8 cellular contexts compared by ENCODE assay signal in the genomic region with DNA sequence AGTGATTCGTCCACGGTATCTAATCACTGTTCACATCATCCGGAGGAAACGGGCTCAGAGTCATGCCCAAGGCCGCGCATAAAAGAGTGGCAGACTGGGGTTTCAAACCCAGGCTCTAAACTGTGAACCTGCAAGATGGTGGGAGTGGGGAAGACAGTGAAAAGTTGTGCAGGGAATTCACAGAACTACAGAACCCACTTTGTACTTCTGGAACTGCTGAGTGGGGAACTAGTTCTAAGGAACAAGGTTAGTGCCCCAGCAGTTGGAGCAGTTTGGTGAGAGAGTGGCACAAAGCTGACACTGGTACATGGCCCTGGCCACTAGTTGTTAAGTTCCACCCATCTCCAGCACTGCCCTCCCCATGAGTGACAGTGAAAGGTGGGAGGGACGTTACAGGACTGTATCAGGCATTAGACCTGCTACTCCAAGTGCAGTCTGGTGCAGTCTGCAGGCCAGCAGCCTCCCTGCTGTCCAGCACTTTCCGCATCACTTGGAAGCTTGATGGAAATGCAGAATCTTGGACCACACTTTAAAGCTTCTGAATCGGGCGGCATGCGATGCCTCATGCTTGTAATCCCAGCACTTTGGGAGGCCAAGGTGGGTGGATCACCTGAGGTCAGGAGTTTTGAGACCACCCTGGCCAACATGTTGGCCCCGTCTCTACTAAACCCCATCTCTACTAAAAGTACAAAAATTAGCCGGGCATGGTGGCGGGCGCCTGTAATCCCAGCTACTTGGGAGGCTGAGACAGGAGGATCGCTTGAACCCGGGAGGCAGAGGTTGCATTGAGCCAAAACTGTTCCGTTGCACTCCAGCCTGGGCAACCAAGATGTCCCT. TPM values are rescaled to one million over a fixed set of nuclear protein-coding genes. Genes with fewer than 3 reads are reported as not detected.
A peak's percentile ranks its signal among the peaks of the same experiment; 100 is the strongest.
DNase-seq lines count a peak whose midpoint lies in the region; ATAC-seq and TF ChIP-seq lines count a peak whose summit lies in the region.

No MANE protein-coding gene starts in this region.

- peak overlapping the region; percentile 66 for H3K4me3 ChIP-seq in GM12865 (ENCODE audit: low read depth, low read length)
- H3K4me3 ChIP-seq in osteoblast (ENCODE audit: insufficient read depth, low read length), result peak overlapping the region; percentile 69

- H3K27me3 ChIP-seq in foreskin keratinocyte (no peaks in the 10 kb centered on the region), osteoblast (ENCODE audit: insufficient read depth, low read length) (no peaks in the 10 kb centered on the region)

- peaks cover 5% of the 10 kb centered on the region for H3K36me3 Mint-ChIP-seq in activated T-helper 2 cell treated with anti-CD3 and anti-CD28 coated beads, Interferon-gamma antibody, Interleukin-2, Interleukin-4, amounts not matched to agents 10 μg/mL and 5 μg/mL and 100 μg/mL, durations not matched to agents 14 hours and 24 hours and 36 hours (ENCODE audit: low read depth)

- H3K4me1 ChIP-seq in foreskin keratinocyte, result peaks cover 18% of the 10 kb centered on the region
- peaks cover 16% of the 10 kb centered on the region for H3K4me1 ChIP-seq in osteoblast (ENCODE audit: insufficient read depth, low read length)

- peak overlapping the region; percentile 65 for H2AFZ ChIP-seq in osteoblast (ENCODE audit: low read length)

- H3K79me2 ChIP-seq in osteoblast (ENCODE audit: insufficient read depth, low read length), result no peaks in the 10 kb centered on the region

- no peaks in the 10 kb centered on the region for H3K27me3 Mint-ChIP-seq in activated T-helper 2 cell treated with anti-CD3 and anti-CD28 coated beads, Interferon-gamma antibody, Interleukin-2, Interleukin-4, amounts not matched to agents 10 μg/mL and 5 μg/mL and 100 μg/mL, durations not matched to agents 14 hours and 24 hours and 36 hours (ENCODE audit: low read depth)

- peak overlapping the region; percentile 88 for H3K4me2 ChIP-seq in osteoblast (ENCODE audit: insufficient read depth, low read length)

- H3K27ac Mint-ChIP-seq in activated T-helper 2 cell treated with anti-CD3 and anti-CD28 coated beads, Interferon-gamma antibody, Interleukin-2, Interleukin-4, amounts not matched to agents 10 μg/mL and 5 μg/mL and 100 μg/mL, durations not matched to agents 14 hours and 24 hours and 36 hours, result peak overlapping the region; percentile 97

- DNase-seq in A172 (ENCODE audit: low spot score) (peak; percentile 89), GM12865 (ENCODE audit: low read depth) (peak; percentile 80), NCI-H82 (lab: John Stamatoyannopoulos, UW) (peak; percentile 71), foreskin keratinocyte (peak in 1 of 2 donors; percentile 26), osteoblast (ENCODE audit: insufficient read length, low spot score, missing footprints) (peak; percentile 79), NCI-H446 (lab: John Stamatoyannopoulos, UW) (no peak)
- DNase-seq in activated T-helper 2 cell treated with anti-CD3 and anti-CD28 coated beads, Interferon-gamma antibody, Interleukin-2, Interleukin-4, amounts not matched to agents 10 μg/mL and 5 μg/mL and 100 μg/mL, durations not matched to agents 14 hours and 24 hours and 36 hours (ENCODE audit: low spot score), result no peak

- intact Hi-C loops in activated T-helper 2 cell treated with anti-CD3 and anti-CD28 coated beads, Interferon-gamma antibody, Interleukin-2, Interleukin-4, amounts not matched to agents 10 μg/mL and 5 μg/mL and 100 μg/mL, durations not matched to agents 14 hours and 24 hours and 36 hours (cut with micrococcal nuclease), result loop anchor here (1.0 to 2.0 kb wide), 3 partner anchors 35 to 150 kb away; partner anchors contain the start of genes SNRPG and TIA1

- no peaks in the 10 kb centered on the region for H3K36me3 ChIP-seq in osteoblast (ENCODE audit: insufficient read depth, low read length)

- H3K27ac ChIP-seq in foreskin keratinocyte, result peak overlapping the region; percentile 98
- H3K27ac ChIP-seq in osteoblast (ENCODE audit: low read depth, low read length), result peak overlapping the region; percentile 97

- peaks cover 44% of the 10 kb centered on the region for H3K4me1 Mint-ChIP-seq in activated T-helper 2 cell treated with anti-CD3 and anti-CD28 coated beads, Interferon-gamma antibody, Interleukin-2, Interleukin-4, amounts not matched to agents 10 μg/mL and 5 μg/mL and 100 μg/mL, durations not matched to agents 14 hours and 24 hours and 36 hours (ENCODE audit: low read depth)

- ATAC-seq in foreskin keratinocyte (no peak), GM19328 (IDR thresholded peaks at IDR 0.05; ENCODE audit: unreplicated experiment) (no peak)

- H3K9me3 Mint-ChIP-seq in activated T-helper 2 cell treated with anti-CD3 and anti-CD28 coated beads, Interferon-gamma antibody, Interleukin-2, Interleukin-4, amounts not matched to agents 10 μg/mL and 5 μg/mL and 100 μg/mL, durations not matched to agents 14 hours and 24 hours and 36 hours, result no peaks in the 10 kb centered on the region

- no peaks in the 10 kb centered on the region for H3K9me3 ChIP-seq in osteoblast (ENCODE audit: low read depth, low read length)

- peak overlapping the region; percentile 84 for H3K4me3 Mint-ChIP-seq in activated T-helper 2 cell treated with anti-CD3 and anti-CD28 coated beads, Interferon-gamma antibody, Interleukin-2, Interleukin-4, amounts not matched to agents 10 μg/mL and 5 μg/mL and 100 μg/mL, durations not matched to agents 14 hours and 24 hours and 36 hours (ENCODE audit: low read depth)

- TF ChIP-seq CTCF in GM12865 (IDR thresholded peaks at IDR 0.05; ENCODE audit: insufficient read depth, low read depth, low read length, missing control alignments) (no peak), foreskin keratinocyte (conservative IDR thresholded peaks at IDR 0.05) (no peak), osteoblast (IDR thresholded peaks at IDR 0.05; ENCODE audit: extremely low read depth, low read depth, low read length) (no peak)

- no peaks in the 10 kb centered on the region for H4K20me1 ChIP-seq in osteoblast (ENCODE audit: insufficient read depth, low read length)

RNA-seq across cellular contexts. Expression of gene C2orf42, which starts 47.3 kb away (rescaled TPM):
- total RNA-seq in A172 (2014; rRNA removed; shearing (Covaris generic)), result 13.2 and 15.8 TPM in 2 replicates
- total RNA-seq in activated T-helper 2 cell treated with anti-CD3 and anti-CD28 coated beads, Interferon-gamma antibody, Interleukin-2, Interleukin-4, amounts not matched to agents 10 μg/mL and 5 μg/mL and 100 μg/mL, durations not matched to agents 14 hours and 24 hours and 36 hours, result 22.1 and 24.7 TPM in 2 replicates
- total RNA-seq in foreskin keratinocyte, result 9.3 and 10.0 TPM in 2 replicates
- 4.6 and 4.8 TPM in 2 replicates for polyA plus RNA-seq in foreskin keratinocyte
- 24.5 and 25.0 TPM in 2 replicates for total RNA-seq in osteoblast

RNA-seq across cellular contexts. Expression of gene PCBP1, which starts 56.3 kb away (rescaled TPM):
- total RNA-seq in A172 (2014; rRNA removed; shearing (Covaris generic)), result 24.3 and 26.3 TPM in 2 replicates
- total RNA-seq in activated T-helper 2 cell treated with anti-CD3 and anti-CD28 coated beads, Interferon-gamma antibody, Interleukin-2, Interleukin-4, amounts not matched to agents 10 μg/mL and 5 μg/mL and 100 μg/mL, durations not matched to agents 14 hours and 24 hours and 36 hours, result 433 and 442 TPM in 2 replicates
- total RNA-seq in foreskin keratinocyte (115 and 138 TPM in 2 replicates), osteoblast (55.7 and 70.7 TPM in 2 replicates)
- 288 and 309 TPM in 2 replicates for polyA plus RNA-seq in foreskin keratinocyte

Comparison
In these comparisons a context has a peak if more than half of its experiments do, and no peak if none do; other contexts are left out.
1. DNase-seq: peak in A172 (single experiment), GM12865 (single experiment), NCI-H82 (single experiment) and osteoblast (single experiment); none in activated T-helper 2 cell treated with anti-CD3 and anti-CD28 coated beads, Interferon-gamma antibody, Interleukin-2, Interleukin-4, amounts not matched to agents 10 μg/mL and 5 μg/mL and 100 μg/mL, durations not matched to agents 14 hours and 24 hours and 36 hours (single experiment) and NCI-H446 (0 of 2).